9 cellular contexts compared by ENCODE assay signal in the genomic region with DNA sequence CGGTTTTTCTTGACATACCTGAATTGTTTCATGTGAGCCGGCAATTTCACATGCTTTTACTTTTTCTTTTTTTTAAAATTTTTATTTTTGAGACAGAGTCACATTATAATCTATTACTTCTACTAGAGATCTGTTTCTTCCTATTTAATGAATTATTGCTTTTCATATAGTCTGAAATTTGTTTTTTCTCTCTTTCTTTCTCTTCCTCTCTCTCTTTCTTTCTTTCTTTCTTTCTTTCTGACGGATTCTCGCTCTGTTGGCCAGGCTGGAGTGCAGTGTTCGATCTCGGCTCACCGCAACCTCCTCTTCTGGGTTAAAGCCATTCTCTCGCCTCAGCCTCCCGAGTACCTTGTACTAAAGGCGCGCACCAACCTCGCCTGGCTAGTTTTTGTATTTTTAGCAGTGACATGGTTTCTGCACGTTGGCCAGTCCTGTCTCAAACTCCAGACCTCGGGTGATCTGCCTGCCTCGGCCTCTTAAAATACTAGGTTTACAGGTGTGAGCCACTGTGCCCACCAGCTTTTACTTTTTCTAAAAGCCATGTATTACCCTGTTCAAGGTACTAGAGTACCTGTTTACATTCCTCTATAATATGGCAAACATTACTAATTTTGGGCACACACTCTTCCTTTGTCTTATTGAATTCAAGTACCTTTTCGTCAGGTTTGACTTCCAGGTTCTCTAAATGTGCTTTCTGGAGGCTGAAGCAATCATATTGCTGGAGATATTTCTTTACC.
DNase-seq lines count a peak whose midpoint lies in the region; ATAC-seq and TF ChIP-seq lines count a peak whose summit lies in the region.
"Had no signal": no experiment of that assay in that cellular context is flagged by ENCODE, and none has a peak within 500 bp of the region (broad histone marks: within the 10 kb centered on the region; RNA-seq: fewer than 3 reads in every experiment).

No MANE protein-coding gene starts in this region.

- H3K27me3 ChIP-seq in SK-N-SH (ENCODE audit: insufficient read depth) (no peaks in the 10 kb centered on the region), Loucy (ENCODE audit: insufficient read depth, low read length, poor library complexity, severe bottlenecking) (no peaks in the 10 kb centered on the region), duodenal mucosa (ENCODE audit: control insufficient read depth in 1 of 2, insufficient read depth in 2 of 2, low read length in 2 of 2) (peaks cover 45 to 51% of the 10 kb centered on the region in 2 donors)

- POLR2A ChIA-PET in SK-N-SH (lab: Yijun Ruan, JAX) = no interaction called here

- peaks cover 2% of the 10 kb centered on the region for H3K36me3 Mint-ChIP-seq in osteocyte (ENCODE audit: unreplicated experiment)

- intact Hi-C loops in left colon (cut with DNase I, micrococcal nuclease) = no loop called here

- CTCF ChIA-PET in SK-N-SH (lab: Yijun Ruan, JAX) = interaction anchor here (1.1 to 1.3 kb wide), 3 partner anchors 15 to 147 kb away, joined by 3 to 4 read pairs (median 3); no protein-coding TSS in a partner anchor

- H4K20me1 ChIP-seq in SK-N-SH (ENCODE audit: insufficient read depth) = no peaks in the 10 kb centered on the region
- no peaks in the 10 kb centered on the region for H4K20me1 ChIP-seq in Loucy (ENCODE audit: insufficient read depth, low read length, poor library complexity, severe bottlenecking)

- no peak for TF ChIP-seq RAD21 in SK-N-SH (IDR thresholded peaks at IDR 0.05; ENCODE audit: low read length)

- H3K9me3 Mint-ChIP-seq in osteocyte (ENCODE audit: unreplicated experiment) = no peaks in the 10 kb centered on the region

- H3K9me2 ChIP-seq in SK-N-SH = no peaks in the 10 kb centered on the region
- no peaks in the 10 kb centered on the region for H3K9me2 ChIP-seq in Loucy (replicated peaks; ENCODE audit: low read depth, low read length)

- no peak for TF ChIP-seq EP300 in SK-N-SH (IDR thresholded peaks at IDR 0.05; ENCODE audit: borderline replicate concordance in 1 of 2, low read depth in 1 of 2, low read length in 1 of 2)

- H3F3A ChIP-seq in SK-N-SH (replicated peaks; ENCODE audit: insufficient read depth) (peaks cover 5% of the 10 kb centered on the region), Loucy (ENCODE audit: low read depth) (no peaks in the 10 kb centered on the region)

- H3K4me2 ChIP-seq in SK-N-SH (peak overlapping the region; percentile 79), Loucy (ENCODE audit: low read depth, low read length, poor library complexity, severe bottlenecking) (peak overlapping the region; percentile 81)

- H3K27ac ChIP-seq in SK-N-SH (ENCODE audit: low read depth in 2 of 2, low read length in 1 of 2) (no peak overlapping the region), duodenal mucosa (ENCODE audit: low read depth, low read length) (no peak overlapping the region)

- peaks cover 29% of the 10 kb centered on the region for H3K4me1 Mint-ChIP-seq in osteocyte (ENCODE audit: unreplicated experiment)

- H2AFZ ChIP-seq in SK-N-SH (ENCODE audit: low read depth) (peak overlapping the region; percentile 94; the same call in 1 of the 2 replicates), Loucy (ENCODE audit: low read length) (no peak overlapping the region)

- H3K79me2 ChIP-seq in SK-N-SH (ENCODE audit: insufficient read depth) (no peaks in the 10 kb centered on the region), Loucy (ENCODE audit: insufficient read depth, low read length) (no peaks in the 10 kb centered on the region)

- DNase-seq in SK-N-SH (no peak), osteocyte (ENCODE audit: extremely low spot score, unreplicated experiment) (no peak), left colon (no peak)
- DNase-seq in effector CD4-positive, alpha-beta T cell = no peak
- DNase-seq in NK-92 treated with Interleukin-12 subunit alpha and Interleukin-12 subunit beta, amount 100 ng/mL, for 24 hours (lab: John Stamatoyannopoulos, UW) = no peak
- DNase-seq: NCI-H2171 had no signal

- H3K27me3 Mint-ChIP-seq in osteocyte (ENCODE audit: unreplicated experiment) = no peaks in the 10 kb centered on the region

- H3K4me3 ChIP-seq in SK-N-SH (ENCODE audit: low read depth in 2 of 2, low read length in 1 of 2) (peak overlapping the region; percentile 59 to 62; a peak in 2 of 4 replicates), Loucy (ENCODE audit: low read length, poor library complexity, severe bottlenecking) (peak overlapping the region; percentile 74), duodenal mucosa (ENCODE audit: low read depth in 1 of 2, low read length in 2 of 2) (peak overlapping the region; percentile 69 to 72)

- ATAC-seq in SK-N-SH treated with all-trans-retinoic acid at 6 μM for 48 hours (no peak), left colon (no peak)

- H3K36me3 ChIP-seq in SK-N-SH (replicated peaks in 1 of 2; ENCODE audit: control insufficient read depth in 1 of 2, insufficient read depth in 2 of 2, low read length in 1 of 2) (no peaks in the 10 kb centered on the region), Loucy (ENCODE audit: insufficient read depth, low read length) (no peaks in the 10 kb centered on the region), duodenal mucosa (ENCODE audit: control insufficient read depth in 1 of 2, insufficient read depth in 2 of 2, low read length in 2 of 2) (no peaks in the 10 kb centered on the region)

- H3K4me3 Mint-ChIP-seq in osteocyte (ENCODE audit: unreplicated experiment) = peak overlapping the region; percentile 87

- H3K9me3 ChIP-seq in SK-N-SH (no peaks in the 10 kb centered on the region), Loucy (ENCODE audit: insufficient read depth, low read depth, low read length) (no peaks in the 10 kb centered on the region), duodenal mucosa (ENCODE audit: control insufficient read depth in 1 of 2, low read length in 2 of 2) (no peaks in the 10 kb centered on the region)

- H3K4me1 ChIP-seq in SK-N-SH (ENCODE audit: control insufficient read depth in 1 of 2, insufficient read depth in 2 of 2, low read depth in 1 of 2, low read length in 1 of 2) (peaks cover 0 to 18% of the 10 kb centered on the region in 2 experiments; a peak in 2 of 4 replicates), Loucy (ENCODE audit: insufficient read depth, low read length, poor library complexity, severe bottlenecking) (peaks cover 11% of the 10 kb centered on the region), duodenal mucosa (ENCODE audit: control insufficient read depth in 1 of 2, insufficient read depth in 2 of 2, low read length in 2 of 2) (peaks cover 18 to 19% of the 10 kb centered on the region in 2 donors)

- H3K27ac Mint-ChIP-seq in osteocyte (ENCODE audit: unreplicated experiment) = peak overlapping the region; percentile 98

- peak overlapping the region; percentile 53; the same call in 1 of the 2 replicates for H3K9ac ChIP-seq in SK-N-SH
- peak overlapping the region; percentile 72 for H3K9ac ChIP-seq in Loucy (ENCODE audit: low read depth, low read length, poor library complexity, severe bottlenecking)
- no peak overlapping the region for H3K9ac ChIP-seq in duodenal mucosa (ENCODE audit: low read depth in 1 of 2, low read length in 2 of 2)

- WGBS in SK-N-SH (ENCODE audit: low lambda C conversion rate) = 79% methylated on average over 16 of the region's 16 CpGs

- TF ChIP-seq CTCF in SK-N-SH (IDR thresholded peaks at IDR 0.05) (no peak), Loucy (conservative IDR thresholded peaks at IDR 0.05; ENCODE audit: low read length) (no peak), osteocyte (IDR thresholded peaks at IDR 0.05) (no peak)

TF ChIP-seq in SK-N-SH, 30 proteins besides CTCF, POLR2A, EP300 and RAD21:
- TF ChIP-seq, protein P1, sequence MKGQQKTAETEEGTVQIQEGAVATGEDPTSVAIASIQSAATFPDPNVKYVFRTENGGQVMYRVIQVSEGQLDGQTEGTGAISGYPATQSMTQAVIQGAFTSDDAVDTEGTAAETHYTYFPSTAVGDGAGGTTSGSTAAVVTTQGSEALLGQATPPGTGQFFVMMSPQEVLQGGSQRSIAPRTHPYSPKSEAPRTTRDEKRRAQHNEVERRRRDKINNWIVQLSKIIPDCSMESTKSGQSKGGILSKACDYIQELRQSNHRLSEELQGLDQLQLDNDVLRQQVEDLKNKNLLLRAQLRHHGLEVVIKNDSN (IDR thresholded peaks at IDR 0.05; ENCODE audit: borderline replicate concordance, low read depth) = no peak
- TF ChIP-seq CHD2 (IDR thresholded peaks at IDR 0.05; ENCODE audit: low read length, partially characterized antibody) (no peak), NFIC (IDR thresholded peaks at IDR 0.05; ENCODE audit: borderline replicate concordance) (no peak)

TF ChIP-seq in SK-N-SH treated with all-trans-retinoic acid at 6 μM for 48 hours, 23 proteins besides CTCF, POLR2A, EP300 and RAD21 (continues in another document):
- TF ChIP-seq ESRRG (CRISPR knock-in tag; IDR thresholded peaks at IDR 0.05) (no peak), TSHZ2 (CRISPR knock-in tag; IDR thresholded peaks at IDR 0.05) (no peak)

Comparison
In these comparisons a context has a peak if more than half of its experiments do, and no peak if none do; other contexts are left out.
1. H3K9ac ChIP-seq: peak in SK-N-SH (single experiment) and Loucy (single experiment); none in duodenal mucosa (0 of 2).
2. Peak in every context shown above with its lines, with median percentiles within 50 percentile points of each other: H3K4me3 ChIP-seq.